8 cellular contexts compared by ENCODE assay signal in the genomic region with DNA sequence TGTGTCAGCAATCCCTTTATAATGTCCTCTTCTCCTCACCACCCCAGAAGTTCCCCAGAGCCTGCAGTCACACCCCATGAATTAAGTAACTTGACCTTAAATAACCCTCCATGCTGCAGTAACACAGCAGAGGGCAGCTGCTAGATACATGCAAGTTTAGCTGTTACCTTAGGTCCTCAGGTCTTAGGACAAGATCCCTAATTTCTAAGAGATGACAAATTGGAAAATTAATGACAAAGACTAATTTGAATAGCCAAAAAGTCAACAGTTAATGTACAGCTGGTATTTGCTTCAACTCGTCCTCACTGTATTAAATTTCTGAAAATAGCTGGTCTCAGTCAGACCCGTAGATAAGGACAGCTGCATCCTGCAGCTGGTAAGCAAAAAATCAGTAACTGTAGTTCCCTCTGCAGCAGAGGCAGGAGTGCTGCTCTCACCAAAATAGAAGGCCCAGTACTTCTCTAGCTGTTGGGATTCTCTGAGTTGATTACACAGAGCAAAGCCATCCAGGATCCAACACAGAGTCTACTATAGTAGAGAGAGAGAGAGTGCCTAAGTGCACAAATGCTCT.
DNase-seq lines count a peak whose midpoint lies in the region; ATAC-seq and TF ChIP-seq lines count a peak whose summit lies in the region.

No MANE protein-coding gene starts in this region.

- H3K27me3 ChIP-seq in Peyer's patch, result no peaks in the 10 kb centered on the region
- H3K27me3 ChIP-seq in left lung, result no peaks in the 10 kb centered on the region
- H3K27me3 ChIP-seq in foreskin keratinocyte, result no peaks in the 10 kb centered on the region

- H3K4me3 Mint-ChIP-seq in CD14-positive monocyte, result no peak overlapping the region

- H3K4me1 ChIP-seq in Peyer's patch (peaks cover 0 to 33% (median 0%) of the 10 kb centered on the region in 4 donors), left lung (peaks cover 5 to 26% of the 10 kb centered on the region in 2 donors), foreskin keratinocyte (peaks cover 12% of the 10 kb centered on the region)

- H3K36me3 Mint-ChIP-seq in CD14-positive monocyte, result peaks cover 0 to 3% of the 10 kb centered on the region in 2 donors

- no peak for TF ChIP-seq POLR2A in Peyer's patch (IDR thresholded peaks at IDR 0.05)

- no peaks in the 10 kb centered on the region for H3K9me3 ChIP-seq in Peyer's patch
- no peaks in the 10 kb centered on the region for H3K9me3 ChIP-seq in left lung

- H3K4me3 ChIP-seq in Peyer's patch (no peak overlapping the region), left lung (no peak overlapping the region)

- no peaks in the 10 kb centered on the region for H3K27me3 Mint-ChIP-seq in CD14-positive monocyte (ENCODE audit: low read depth in 3 of 3)

- H3K27ac ChIP-seq in Peyer's patch, result peak overlapping the region in 3 of 4 donors; percentile 3 to 26 (median 11)
- no peak overlapping the region for H3K27ac ChIP-seq in left lung
- no peak overlapping the region for H3K27ac ChIP-seq in foreskin keratinocyte

- no peak for TF ChIP-seq CTCF in CD14-positive monocyte (IDR thresholded peaks at IDR 0.05)
- TF ChIP-seq CTCF in GM20000 (IDR thresholded peaks at IDR 0.05; ENCODE audit: extremely low read depth, missing control alignments), result no peak
- TF ChIP-seq CTCF in Peyer's patch (IDR thresholded peaks at IDR 0.05), result no peak
- TF ChIP-seq CTCF in left lung (IDR thresholded peaks at IDR 0.05), result no peak
- TF ChIP-seq CTCF in foreskin keratinocyte (conservative IDR thresholded peaks at IDR 0.05), result no peak

- peak; percentile 31 for ATAC-seq in HG03575 (IDR thresholded peaks at IDR 0.05; ENCODE audit: extremely low read depth, insufficient number of reproducible peaks, low FRiP score, unreplicated experiment)
- ATAC-seq in left lung, result peak; percentile 40
- no peak for ATAC-seq in foreskin keratinocyte

- peaks cover 37% of the 10 kb centered on the region for H3K4me1 Mint-ChIP-seq in CD14-positive monocyte

- H3K9me3 Mint-ChIP-seq in CD14-positive monocyte, result peaks cover 0 to 4% (median 3%) of the 10 kb centered on the region in 7 donors

- peaks cover 0 to 1% (median 0%) of the 10 kb centered on the region in 3 donors for H3K36me3 ChIP-seq in Peyer's patch
- H3K36me3 ChIP-seq in left lung, result no peaks in the 10 kb centered on the region

- peak; percentile 56 for DNase-seq in CD14-positive monocyte (ENCODE audit: low spot score)
- peak; percentile 15 for DNase-seq in GM20000 (ENCODE audit: low spot score)
- DNase-seq in Peyer's patch, result peak in 2 of 3 donors; percentile 23 to 53
- DNase-seq in left lung, result no peak
- DNase-seq in GOT3 (lab: John Stamatoyannopoulos, UW), result no peak
- DNase-seq in foreskin keratinocyte, result no peak
- DNase-seq in activated gamma-delta T cell (lab: John Stamatoyannopoulos, UW), result no peak

- peak overlapping the region; percentile 22 to 77 (median 64) for H3K27ac Mint-ChIP-seq in CD14-positive monocyte

- intact Hi-C loops in CD14-positive monocyte (cut with micrococcal nuclease) (loop anchor here (5.0 to 10.0 kb wide), 3 partner anchors 60 to 113 kb away; partner anchors contain the start of gene TNFRSF21 (in 1 of the 2)), left lung (cut with DNase I) (no loop called here)

Comparison
In these comparisons a context has a peak if more than half of its experiments do, and no peak if none do; other contexts are left out.
1. DNase-seq: peak in CD14-positive monocyte (single experiment), GM20000 (single experiment) and Peyer's patch (2 of 3); none in left lung (0 of 2), GOT3 (single experiment), foreskin keratinocyte (0 of 2) and activated gamma-delta T cell (single experiment).
2. H3K27ac ChIP-seq: peak in Peyer's patch (3 of 4); none in left lung (0 of 2) and foreskin keratinocyte (single experiment).
3. intact Hi-C loops: an anchor here in CD14-positive monocyte (5.0 to 10.0 kb wide); none called in left lung.